In genomic region chr6:43865086-43865485, GRCh38 we compare ENCODE assay signal across 16 cellular contexts.
"Had no signal": no experiment of that assay in that cellular context is flagged by ENCODE, and none has a peak within 500 bp of the region (broad histone marks: within the 10 kb centered on the region; RNA-seq: fewer than 3 reads in every experiment).

No MANE protein-coding gene starts in this region.

- H3K4me1 ChIP-seq: esophagus squamous epithelium, gastroesophageal sphincter, pancreas, sigmoid colon had no signal

- DNase-seq: esophagus squamous epithelium; foreskin fibroblast; glutamatergic neuron; immature natural killer cell; left colon; mammary epithelial cell; naive thymus-derived CD4-positive, alpha-beta T cell; nucleus accumbens; pancreas; sigmoid colon; stimulated activated naive CD4-positive, alpha-beta T cell treated with Interleukin-2 at 50 U/mL for 16 hours had no signal

- H3K27ac ChIP-seq: esophagus squamous epithelium, gastroesophageal sphincter, pancreas, sigmoid colon, skin epidermis, uterus had no signal

- H3K9me3 ChIP-seq: esophagus squamous epithelium, gastroesophageal sphincter, pancreas, sigmoid colon, uterus had no signal

- ATAC-seq: gastroesophageal sphincter; left colon; naive thymus-derived CD4-positive, alpha-beta T cell; pancreas had no signal

- H3K36me3 ChIP-seq: esophagus squamous epithelium, gastroesophageal sphincter, pancreas, sigmoid colon, uterus had no signal

- H3K4me3 ChIP-seq: esophagus squamous epithelium, gastroesophageal sphincter, pancreas, sigmoid colon, skin epidermis, uterus had no signal

- H3K27me3 ChIP-seq: pancreas, uterus had no signal

- FAIRE-seq: colon, keratinocyte, pancreas had no signal
